Comparison of ENCODE assay signal across 26 cellular contexts in genomic region chr12:113891737-113892520, GRCh38.
DNase-seq lines count a peak whose midpoint lies in the region; ATAC-seq, FAIRE-seq and TF ChIP-seq lines count a peak whose summit lies in the region.
"Had no signal": no experiment of that assay in that cellular context is flagged by ENCODE, and none has a peak within 500 bp of the region (broad histone marks: within the 10 kb centered on the region; RNA-seq: fewer than 3 reads in every experiment).

No MANE protein-coding gene starts in this region.

- H3K36me3 Mint-ChIP-seq in T-helper 2 cell treated with Interferon-gamma antibody and Interleukin-4, amounts not matched to agents 5 μg/mL and 100 μg/mL, for 36 hours (ENCODE audit: low read depth), result peaks cover 2% of the 10 kb centered on the region
- H3K36me3 Mint-ChIP-seq: activated CD8-positive, alpha-beta memory T cell treated with anti-CD3 and anti-CD28 coated beads, Interleukin-2, amount 10 ng/mL, durations not matched to agents 7 days and 5 days; WTC11 had no signal

- no peaks in the 10 kb centered on the region for H3K27me3 Mint-ChIP-seq in T-helper 2 cell treated with Interferon-gamma antibody and Interleukin-4, amounts not matched to agents 5 μg/mL and 100 μg/mL, for 36 hours (ENCODE audit: low read depth)
- H3K27me3 Mint-ChIP-seq: activated CD8-positive, alpha-beta memory T cell treated with anti-CD3 and anti-CD28 coated beads, Interleukin-2, amount 10 ng/mL, durations not matched to agents 7 days and 5 days; B cell; memory B cell; naive B cell had no signal

- no peak for ATAC-seq in GM21825 (IDR thresholded peaks at IDR 0.05; ENCODE audit: unreplicated experiment)
- ATAC-seq: activated CD8-positive, alpha-beta memory T cell treated with anti-CD3 and anti-CD28 coated beads, Interleukin-2, amount 10 ng/mL, durations not matched to agents 7 days and 5 days; esophagus mucosa; gastrocnemius medialis; HepG2; pancreas; upper lobe of right lung; WTC11 had no signal

- no peak for TF ChIP-seq POLR2A in H54 (IDR thresholded peaks at IDR 0.05; ENCODE audit: low read depth, low read length)

- no peak for FAIRE-seq in H54 (lab: Jason Lieb, UNC)
- FAIRE-seq: GM12891, HepG2, pancreas had no signal

- H3K27ac Mint-ChIP-seq in T-helper 2 cell treated with Interferon-gamma antibody and Interleukin-4, amounts not matched to agents 5 μg/mL and 100 μg/mL, for 36 hours, result no peak overlapping the region
- H3K27ac Mint-ChIP-seq: activated CD8-positive, alpha-beta memory T cell treated with anti-CD3 and anti-CD28 coated beads, Interleukin-2, amount 10 ng/mL, durations not matched to agents 7 days and 5 days; B cell; memory B cell; WTC11 had no signal

- no peaks in the 10 kb centered on the region for H3K4me1 Mint-ChIP-seq in T-helper 2 cell treated with Interferon-gamma antibody and Interleukin-4, amounts not matched to agents 5 μg/mL and 100 μg/mL, for 36 hours (ENCODE audit: low read depth)
- H3K4me1 Mint-ChIP-seq: activated CD8-positive, alpha-beta memory T cell treated with anti-CD3 and anti-CD28 coated beads, Interleukin-2, amount 10 ng/mL, durations not matched to agents 7 days and 5 days; B cell had no signal

- peak; percentile 22 for DNase-seq in NCI-H1092 treated with DMSO at 0.1 percent for 48 hours (lab: John Stamatoyannopoulos, UW)
- no peak for DNase-seq in NCI-H1092 (lab: John Stamatoyannopoulos, UW)
- peak; percentile 51 for DNase-seq in A172 (ENCODE audit: low spot score)
- DNase-seq in NCI-H187 (lab: John Stamatoyannopoulos, UW), result peak; percentile 81 to 93
- peak; percentile 10 for DNase-seq in T-helper 2 cell treated with Interferon-gamma antibody and Interleukin-4, amounts not matched to agents 5 μg/mL and 100 μg/mL, for 36 hours (ENCODE audit: low spot score)
- no peak for DNase-seq in middle frontal gyrus (ENCODE audit: extremely low spot score, low spot score)
- DNase-seq in H54 (ENCODE audit: insufficient read length, low spot score), result no peak
- DNase-seq: activated CD8-positive, alpha-beta memory T cell treated with anti-CD3 and anti-CD28 coated beads, Interleukin-2, amount 10 ng/mL, durations not matched to agents 7 days and 5 days; adrenal gland; gastrocnemius medialis; GF-D8; H7; kidney glomerular epithelial cell; naive B cell; NCI-H2081 treated with DMSO at 0.1 percent for 48 hours; pancreas; SJCRH30; stimulated activated CD4-positive, alpha-beta T cell treated with anti-CD3 and anti-CD28 coated beads, Interleukin-2, amount 100 ng/mL, for 24 hours; upper lobe of right lung had no signal

- no peak overlapping the region for H3K4me3 Mint-ChIP-seq in T-helper 2 cell treated with Interferon-gamma antibody and Interleukin-4, amounts not matched to agents 5 μg/mL and 100 μg/mL, for 36 hours
- H3K4me3 Mint-ChIP-seq: activated CD8-positive, alpha-beta memory T cell treated with anti-CD3 and anti-CD28 coated beads, Interleukin-2, amount 10 ng/mL, durations not matched to agents 7 days and 5 days; B cell; memory B cell; naive B cell; WTC11 had no signal

- no peaks in the 10 kb centered on the region for H3K9me3 Mint-ChIP-seq in T-helper 2 cell treated with Interferon-gamma antibody and Interleukin-4, amounts not matched to agents 5 μg/mL and 100 μg/mL, for 36 hours
- H3K9me3 Mint-ChIP-seq: memory B cell, naive B cell, WTC11 had no signal

Comparison
In these comparisons a context has a peak if more than half of its experiments do, and no peak if none do; other contexts are left out.
1. DNase-seq: peak in NCI-H1092 treated with DMSO at 0.1 percent for 48 hours (single experiment), A172 (single experiment), NCI-H187 (2 of 2) and T-helper 2 cell treated with Interferon-gamma antibody and Interleukin-4, amounts not matched to agents 5 μg/mL and 100 μg/mL, for 36 hours (single experiment); none in NCI-H1092 (single experiment), middle frontal gyrus (single experiment) and H54 (single experiment).